In the genomic region with DNA sequence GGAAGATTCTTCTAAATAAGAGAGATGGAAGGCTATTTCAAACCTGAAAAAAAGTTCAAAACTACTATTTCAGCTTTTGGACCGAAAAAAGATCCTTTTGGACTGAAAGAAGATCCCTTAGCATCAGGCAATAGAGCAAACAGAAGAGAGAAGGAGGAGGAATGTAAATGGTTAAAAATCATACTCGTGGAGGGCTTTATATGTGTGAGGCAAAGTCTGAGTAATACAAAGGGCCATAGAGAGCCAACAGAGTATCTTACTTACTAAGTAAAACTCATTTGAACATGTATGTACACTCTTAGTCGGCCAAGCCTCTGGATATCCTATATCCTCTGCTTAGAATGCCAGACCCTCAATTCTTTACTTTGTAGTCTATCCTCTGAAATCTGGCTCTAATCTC, we compare ENCODE assay signal across 14 cellular contexts. TPM values are rescaled to one million over a fixed set of nuclear protein-coding genes. Genes with fewer than 3 reads are reported as not detected.
DNase-seq lines count a peak whose midpoint lies in the region; FAIRE-seq and TF ChIP-seq lines count a peak whose summit lies in the region.
"Had no signal": no experiment of that assay in that cellular context is flagged by ENCODE, and none has a peak within 500 bp of the region (broad histone marks: within the 10 kb centered on the region; RNA-seq: fewer than 3 reads in every experiment).

No MANE protein-coding gene starts in this region.

- H3K9ac ChIP-seq in kidney (ENCODE audit: low read length in 2 of 2), result no peak overlapping the region
- H3K9ac ChIP-seq: KMS-11, SK-N-SH had no signal

- BruUV-seq in OCI-LY7 (replicated peaks; lab: Mats Ljungman, UMichigan), result no TSS peak

- peak overlapping the region; percentile 39 for H3K27ac ChIP-seq in layer of hippocampus (ENCODE audit: low read depth, low read length)
- H3K27ac ChIP-seq in OCI-LY7 (ENCODE audit: low read depth, low read length, poor library complexity, severe bottlenecking), result no peak overlapping the region
- peak overlapping the region in 1 of 2 donors; percentile 23 for H3K27ac ChIP-seq in kidney (ENCODE audit: low read depth in 2 of 2, low read length in 2 of 2)
- H3K27ac ChIP-seq: KMS-11 had no signal

- H3K4me3 ChIP-seq in cardiac fibroblast (replicated peaks in 1 of 2; ENCODE audit: low read depth in 2 of 2, low read length in 2 of 2) (no peak overlapping the region), skeletal muscle cell (ENCODE audit: low read depth, low read length) (no peak overlapping the region), OCI-LY7 (ENCODE audit: low read depth, low read length, poor library complexity, severe bottlenecking) (no peak overlapping the region), kidney (ENCODE audit: low read length in 2 of 2) (no peak overlapping the region)

- H4K20me1 ChIP-seq in OCI-LY7 (ENCODE audit: insufficient read depth, low read length), result no peaks in the 10 kb centered on the region

- no peaks in the 10 kb centered on the region for H3K79me2 ChIP-seq in OCI-LY7 (ENCODE audit: insufficient read depth, low read depth, low read length)

- intact Hi-C loops in OCI-LY7 (cut with micrococcal nuclease; ENCODE audit: unreplicated experiment) (no loop called here), kidney (cut with DNase I) (no loop called here)

- peak; percentile 1 for DNase-seq in GM04503 (ENCODE audit: low read depth)
- peak; percentile 31 to 32 for DNase-seq in cardiac fibroblast (ENCODE audit: low read depth in 2 of 2)
- peak; percentile 11 for DNase-seq in skeletal muscle cell (ENCODE audit: low read depth)
- DNase-seq in OCI-LY7 (ENCODE audit: low spot score), result no peak
- DNase-seq in DMS 273 (lab: John Stamatoyannopoulos, UW; ENCODE audit: unreplicated experiment), result no peak
- no peak for DNase-seq in SIG-M5 (lab: John Stamatoyannopoulos, UW)
- DNase-seq in kidney, result no peak
- DNase-seq: activated T-cell treated with anti-CD3 and anti-CD28 coated beads, Interleukin-2, amount 50 U/mL, for 24 hours; AML-193; natural killer cell; NCI-H1694; SK-N-SH had no signal

- CTCF ChIA-PET in OCI-LY7 (lab: Charles Lee; ENCODE audit: unreplicated experiment), result no interaction called here

- H3K9me3 ChIP-seq in OCI-LY7 (ENCODE audit: low read length) (no peaks in the 10 kb centered on the region), kidney (ENCODE audit: control insufficient read depth in 1 of 2, low read length in 2 of 2) (no peaks in the 10 kb centered on the region)
- H3K9me3 ChIP-seq: SK-N-SH had no signal

- no peak for FAIRE-seq in kidney (lab: Jason Lieb, UNC)

- TF ChIP-seq CTCF in cardiac fibroblast (IDR thresholded peaks at IDR 0.05; ENCODE audit: low read depth, low read length) (no peak), OCI-LY7 (conservative IDR thresholded peaks at IDR 0.05; ENCODE audit: low read length) (no peak), kidney (IDR thresholded peaks at IDR 0.05; ENCODE audit: borderline replicate concordance, extremely low read depth, insufficient read depth) (no peak)

- POLR2A ChIA-PET in OCI-LY7 (lab: Charles Lee), result interaction anchor here (1.2 kb wide), 1 partner anchor 13 kb away, joined by 4 read pairs; no protein-coding TSS in a partner anchor

- no peaks in the 10 kb centered on the region for H3K27me3 ChIP-seq in layer of hippocampus (ENCODE audit: control insufficient read depth, insufficient read depth, low read length)

- H3K4me1 ChIP-seq in OCI-LY7 (ENCODE audit: insufficient read depth, low read length, poor library complexity, severe bottlenecking) (no peaks in the 10 kb centered on the region), kidney (ENCODE audit: control insufficient read depth in 1 of 2, insufficient read depth in 1 of 2, low read depth in 1 of 2, low read length in 2 of 2) (peaks cover 0 to 2% of the 10 kb centered on the region in 2 donors)

- H3K4me2 ChIP-seq in OCI-LY7 (ENCODE audit: low read length), result no peak overlapping the region
- H3K4me2 ChIP-seq: KMS-11, SK-N-SH had no signal

- H3K36me3 ChIP-seq in OCI-LY7 (ENCODE audit: insufficient read depth, low read length), result peaks cover 71% of the 10 kb centered on the region
- H3K36me3 ChIP-seq in kidney (ENCODE audit: control insufficient read depth in 1 of 2, insufficient read depth in 2 of 2, low read length in 2 of 2), result peaks cover 13 to 25% of the 10 kb centered on the region in 2 donors

- no peak overlapping the region for H2AFZ ChIP-seq in OCI-LY7 (ENCODE audit: low read length)

- H3K9me2 ChIP-seq in OCI-LY7 (ENCODE audit: insufficient read depth, low read length), result no peaks in the 10 kb centered on the region
- H3K9me2 ChIP-seq: SK-N-SH had no signal

RNA-seq across cellular contexts. Expression of gene ITSN2, which starts 55.7 kb away (rescaled TPM):
- 25.4 and 28.8 TPM in 2 replicates for total RNA-seq in OCI-LY7 (2014; rRNA removed; shearing (Covaris generic))
- total RNA-seq in OCI-LY7 (2022) (64.2 and 65.7 TPM in 2 replicates), kidney (72.8 TPM)
- 20.1 TPM for polyA plus RNA-seq in kidney (ENCODE audit: insufficient read depth, low read depth, low replicate concordance)

Comparison
In these comparisons a context has a peak if more than half of its experiments do, and no peak if none do; other contexts are left out.
1. DNase-seq: peak in GM04503 (single experiment), cardiac fibroblast (2 of 2) and skeletal muscle cell (single experiment); none in OCI-LY7 (single experiment), DMS 273 (single experiment), SIG-M5 (single experiment) and kidney (single experiment).